In genomic region chr1:63954187-63954586, GRCh38 we compare ENCODE assay signal across 9 cellular contexts.
"Had no signal": no experiment of that assay in that cellular context is flagged by ENCODE, and none has a peak within 500 bp of the region (broad histone marks: within the 10 kb centered on the region; RNA-seq: fewer than 3 reads in every experiment).

No MANE protein-coding gene starts in this region.

- DNase-seq: H9, HCEC 1CT, HFFc6, KBM-7 had no signal

- H3K4me3 Mint-ChIP-seq: GM23338, H9, HFFc6, IgD-negative memory B cell had no signal

- H3K4me1 Mint-ChIP-seq: IgD-negative memory B cell had no signal

- ATAC-seq: GM23338, HepG2 had no signal

- H3K4me3 ChIP-seq: GM23338 had no signal

- H3K27ac Mint-ChIP-seq: GM23338, H9, HFFc6, IgD-negative memory B cell had no signal

- H3K27ac ChIP-seq: HL-60, KMS-11 had no signal
